ENCODE assay signal across 10 cellular contexts in genomic region chr10:47165168-47165710, GRCh38.
DNase-seq lines count a peak whose midpoint lies in the region; ATAC-seq and TF ChIP-seq lines count a peak whose summit lies in the region.
"Had no signal": no experiment of that assay in that cellular context is flagged by ENCODE, and none has a peak within 500 bp of the region (broad histone marks: within the 10 kb centered on the region; RNA-seq: fewer than 3 reads in every experiment).

No MANE protein-coding gene starts in this region.

- no peaks in the 10 kb centered on the region for H3K36me3 Mint-ChIP-seq in nephron (ENCODE audit: low read depth)

- intact Hi-C loops in heart left ventricle (cut with DNase I) (loop anchor here in 1 of 10 donors (5.0 kb wide), 1 partner anchor 68 kb away; no protein-coding TSS in a partner anchor), cardiac septum (cut with DNase I) (no loop called here)

- WGBS in heart left ventricle, 4 donors = 36 to 48% (median 44%) methylated on average over 7 of the region's 7 CpGs

- H3K4me3 ChIP-seq in heart left ventricle = peak overlapping the region in 8 of 12 donors; percentile 23 to 47 (median 32)
- H3K4me3 ChIP-seq in coronary artery = peak overlapping the region; percentile 55
- H3K4me3 ChIP-seq: lung, SJCRH30 had no signal

- peak overlapping the region; percentile 98 to 99 (median 98) for H3K27ac Mint-ChIP-seq in nephron

- no peak for DNase-seq in heart left ventricle
- no peak for DNase-seq in cardiac septum (ENCODE audit: low spot score)
- DNase-seq in coronary artery (ENCODE audit: low spot score) = no peak
- DNase-seq in COR-L47 (lab: John Stamatoyannopoulos, UW) = no peak
- DNase-seq in H4 (ENCODE audit: low spot score) = no peak
- no peak for DNase-seq in NCI-H1694 (lab: John Stamatoyannopoulos, UW)
- DNase-seq: SJCRH30 had no signal

- peaks cover 0 to 8% (median 0%) of the 10 kb centered on the region in 9 donors for H3K27me3 ChIP-seq in heart left ventricle
- H3K27me3 ChIP-seq: SJCRH30 had no signal

- H3K9me3 Mint-ChIP-seq in nephron = peaks cover 13% of the 10 kb centered on the region

- H3K27me3 Mint-ChIP-seq in nephron (ENCODE audit: low read depth) = peaks cover 16% of the 10 kb centered on the region

- peaks cover 0 to 6% (median 0%) of the 10 kb centered on the region in 12 donors for H3K9me3 ChIP-seq in heart left ventricle
- H3K9me3 ChIP-seq: SJCRH30 had no signal

- H3K4me1 ChIP-seq in heart left ventricle = peaks cover 0 to 33% (median 0%) of the 10 kb centered on the region in 12 donors
- H3K4me1 ChIP-seq: SJCRH30 had no signal

- no peak for TF ChIP-seq POLR2A in heart left ventricle (IDR thresholded peaks at IDR 0.05)

- no peaks in the 10 kb centered on the region for H3K36me3 ChIP-seq in heart left ventricle
- H3K36me3 ChIP-seq: SJCRH30 had no signal

- ATAC-seq in heart left ventricle (peak in 3 of 4 donors; percentile 6 to 15 (median 10)), GM21619 (IDR thresholded peaks at IDR 0.05; ENCODE audit: unreplicated experiment) (no peak)

- TF ChIP-seq CTCF in heart left ventricle (IDR thresholded peaks at IDR 0.05) (no peak), coronary artery (IDR thresholded peaks at IDR 0.05) (no peak), nephron (IDR thresholded peaks at IDR 0.05; ENCODE audit: unreplicated experiment in 3 of 3) (no peak)

- H3K27ac ChIP-seq in heart left ventricle (peak overlapping the region in 7 of 12 donors; percentile 23 to 86 (median 38)), coronary artery (peak overlapping the region; percentile 69 to 84)
- H3K27ac ChIP-seq: SJCRH30 had no signal

- H3K4me3 Mint-ChIP-seq in nephron = peak overlapping the region; percentile 13 to 46 (median 40)

- peaks cover 22% of the 10 kb centered on the region for H3K4me1 Mint-ChIP-seq in nephron
